Comparison of ENCODE assay signal across 9 cellular contexts in the genomic region with DNA sequence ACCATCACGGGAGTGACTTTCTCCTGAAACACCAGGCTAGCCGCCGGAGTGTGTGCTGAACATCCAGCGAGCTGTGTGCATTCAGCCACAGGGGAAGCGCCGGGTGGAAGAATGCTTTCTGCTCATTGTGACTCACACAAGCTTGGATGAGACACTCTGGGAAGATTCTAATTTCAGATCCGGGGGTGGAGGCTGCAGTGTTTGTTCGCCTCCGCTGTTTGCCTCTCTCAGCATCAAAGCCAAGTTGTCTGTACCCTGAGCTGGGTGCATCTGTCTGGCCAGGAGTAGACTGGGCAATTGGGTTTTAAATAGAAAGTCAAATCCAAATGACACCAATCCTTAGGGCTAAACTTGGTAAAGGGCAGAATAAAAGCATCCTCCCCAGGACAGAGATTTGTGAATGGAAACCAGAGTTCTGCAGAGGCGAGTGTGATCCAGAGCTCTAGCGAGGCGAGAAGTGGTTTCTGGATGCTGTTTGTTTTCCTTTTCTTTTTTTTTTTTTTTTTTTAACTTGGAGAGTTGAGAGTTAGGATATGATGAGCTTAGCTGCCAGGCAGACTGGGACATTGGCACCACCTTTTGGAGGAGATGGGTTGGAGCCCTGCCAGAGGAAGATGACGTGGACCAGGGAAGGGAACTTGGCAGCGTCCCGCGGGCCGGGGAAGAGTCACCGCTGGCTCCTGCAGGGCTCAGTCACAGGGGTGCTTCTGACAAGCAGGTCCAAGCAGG.
A peak's percentile ranks its signal among the peaks of the same experiment; 100 is the strongest.
DNase-seq lines count a peak whose midpoint lies in the region; ATAC-seq and TF ChIP-seq lines count a peak whose summit lies in the region.
"Had no signal": no experiment of that assay in that cellular context is flagged by ENCODE, and none has a peak within 500 bp of the region (broad histone marks: within the 10 kb centered on the region; RNA-seq: fewer than 3 reads in every experiment).

No MANE protein-coding gene starts in this region.

- peak; percentile 44 for DNase-seq in GDM1 (lab: John Stamatoyannopoulos, UW)
- peak; percentile 69 for DNase-seq in RKO (ENCODE audit: low spot score)
- peak; percentile 73 for DNase-seq in glomerular visceral epithelial cell (ENCODE audit: extremely low spot score)
- peak; percentile 39 for DNase-seq in renal cortical epithelial cell (ENCODE audit: low read depth)
- no peak for DNase-seq in MM.1S
- no peak for DNase-seq in activated CD4-positive, alpha-beta T cell treated with anti-CD3 and anti-CD28 coated beads, Interleukin-2, amount 50 U/mL, for 1 hour
- no peak for DNase-seq in NAMALWA (ENCODE audit: low spot score)
- DNase-seq: effector CD4-positive, alpha-beta T cell had no signal

- H3K27me3 ChIP-seq in MM.1S (replicated peaks; ENCODE audit: insufficient read depth, low read length), result peaks cover 90% of the 10 kb centered on the region

- H3K9me3 ChIP-seq in MM.1S (replicated peaks; ENCODE audit: insufficient read depth, low read length), result no peaks in the 10 kb centered on the region

- no peak overlapping the region for H3K4me3 ChIP-seq in MM.1S (ENCODE audit: low read length)

- H3K27ac ChIP-seq in MM.1S (ENCODE audit: low read length), result no peak overlapping the region

- H4K20me1 ChIP-seq in MM.1S (ENCODE audit: insufficient read depth, low read length), result no peaks in the 10 kb centered on the region

- no peaks in the 10 kb centered on the region for H3K9me2 ChIP-seq in MM.1S (replicated peaks; ENCODE audit: insufficient read depth, low read length)

- no peak overlapping the region for H3K9ac ChIP-seq in MM.1S (ENCODE audit: low read length)

- H2AFZ ChIP-seq in MM.1S (ENCODE audit: low read length), result no peak overlapping the region

- TF ChIP-seq CTCF in MM.1S (IDR thresholded peaks at IDR 0.05; ENCODE audit: low read length), result no peak

- no peaks in the 10 kb centered on the region for H3K36me3 ChIP-seq in MM.1S (replicated peaks; ENCODE audit: insufficient read depth, low read length)

- ATAC-seq in GM18868 (IDR thresholded peaks at IDR 0.05; ENCODE audit: unreplicated experiment), result no peak

- no peak overlapping the region for H3K4me2 ChIP-seq in MM.1S (ENCODE audit: low read depth, low read length)

- H3F3A ChIP-seq in MM.1S (ENCODE audit: insufficient read depth, low read length), result no peaks in the 10 kb centered on the region

- no peaks in the 10 kb centered on the region for H3K4me1 ChIP-seq in MM.1S (ENCODE audit: low read length)

- no peaks in the 10 kb centered on the region for H3K79me2 ChIP-seq in MM.1S (ENCODE audit: low read length)

Comparison
In these comparisons a context has a peak if more than half of its experiments do, and no peak if none do; other contexts are left out.
1. DNase-seq: peak in GDM1 (single experiment), RKO (single experiment), glomerular visceral epithelial cell (single experiment) and renal cortical epithelial cell (single experiment); none in MM.1S (single experiment), activated CD4-positive, alpha-beta T cell treated with anti-CD3 and anti-CD28 coated beads, Interleukin-2, amount 50 U/mL, for 1 hour (single experiment) and NAMALWA (single experiment).